In genomic region chr17:69269174-69269998, GRCh38 we compare ENCODE assay signal across 15 cellular contexts. TPM values are rescaled to one million over a fixed set of nuclear protein-coding genes. Genes with fewer than 3 reads are reported as not detected.
DNase-seq lines count a peak whose midpoint lies in the region; ATAC-seq and TF ChIP-seq lines count a peak whose summit lies in the region.
"Had no signal": no experiment of that assay in that cellular context is flagged by ENCODE, and none has a peak within 500 bp of the region (broad histone marks: within the 10 kb centered on the region; RNA-seq: fewer than 3 reads in every experiment).

No MANE protein-coding gene starts in this region.

- DNase-seq in COLO829 (ENCODE audit: low spot score) (peak; percentile 23), NCI-H460 (ENCODE audit: extremely low read depth, low read depth) (peak; percentile 41), choroid plexus epithelial cell (ENCODE audit: low read depth) (peak; percentile 86), lung microvascular endothelial cell (ENCODE audit: low read depth in 2 of 2) (peak; percentile 57 to 79), T-cell (no peak), NCI-H187 treated with DMSO at 0.1 percent for 48 hours (lab: John Stamatoyannopoulos, UW) (no peak), cortex of kidney (lab: John Stamatoyannopoulos, UW) (no peak)
- DNase-seq: CD4-positive, CD25-positive, alpha-beta regulatory T cell; effector memory CD8-positive, alpha-beta T cell; immature natural killer cell; MM.1S; NCI-H524; stimulated activated CD4-positive, alpha-beta T cell treated with anti-CD3 and anti-CD28 coated beads, Interleukin-2, amount 100 ng/mL, for 48 hours had no signal

- POLR2A ChIA-PET in T-cell (lab: Charles Lee) = no interaction called here

- no peak for TF ChIP-seq CTCF in choroid plexus epithelial cell (conservative IDR thresholded peaks at IDR 0.05; ENCODE audit: low read depth, low read length)

- no peaks in the 10 kb centered on the region for H3K4me1 Mint-ChIP-seq in T-cell
- H3K4me1 Mint-ChIP-seq: CD4-positive, CD25-positive, alpha-beta regulatory T cell; immature natural killer cell had no signal

- H3K27me3 Mint-ChIP-seq in T-cell = no peaks in the 10 kb centered on the region
- H3K27me3 Mint-ChIP-seq: CD4-positive, CD25-positive, alpha-beta regulatory T cell; effector memory CD8-positive, alpha-beta T cell had no signal

- H3K9me3 Mint-ChIP-seq in T-cell = no peaks in the 10 kb centered on the region
- H3K9me3 Mint-ChIP-seq: activated naive CD4-positive, alpha-beta T cell treated with anti-CD3 and anti-CD28 coated beads, Interleukin-2, amount 50 U/mL, for 72 hours; CD4-positive, CD25-positive, alpha-beta regulatory T cell; effector memory CD8-positive, alpha-beta T cell; immature natural killer cell had no signal

- peaks cover 31% of the 10 kb centered on the region for H3K36me3 Mint-ChIP-seq in T-cell

- no peak overlapping the region for H3K4me3 Mint-ChIP-seq in T-cell
- H3K4me3 Mint-ChIP-seq: CD4-positive, CD25-positive, alpha-beta regulatory T cell; effector memory CD8-positive, alpha-beta T cell; immature natural killer cell had no signal

- H3K4me3 ChIP-seq in choroid plexus epithelial cell (ENCODE audit: low read depth, low read length) = no peak overlapping the region

- no peak overlapping the region for H3K27ac Mint-ChIP-seq in T-cell
- H3K27ac Mint-ChIP-seq: activated naive CD4-positive, alpha-beta T cell treated with anti-CD3 and anti-CD28 coated beads, Interleukin-2, amount 50 U/mL, for 72 hours; CD4-positive, CD25-positive, alpha-beta regulatory T cell; effector memory CD8-positive, alpha-beta T cell; immature natural killer cell had no signal

- no peak for ATAC-seq in T-cell (replicated peaks in 1 of 4)
- ATAC-seq in HG03439 (IDR thresholded peaks at IDR 0.05; ENCODE audit: unreplicated experiment) = no peak
- ATAC-seq: activated naive CD4-positive, alpha-beta T cell treated with anti-CD3 and anti-CD28 coated beads, Interleukin-2, amount 50 U/mL, for 72 hours; effector memory CD8-positive, alpha-beta T cell had no signal

- CTCF ChIA-PET in T-cell (lab: Charles Lee) = no interaction called here

RNA-seq across cellular contexts. Expression of gene ABCA10, which starts 40.8 kb away (rescaled TPM):
- total RNA-seq in NCI-H460 (2014; rRNA removed; shearing (Covaris generic)) = 6.9 and 7.2 TPM in 2 replicates
- polyA plus RNA-seq in NCI-H460 (2014; cell fraction: nucleus; rRNA removed) = 2.2 and 5.2 TPM in 2 replicates
- 0.22 and 0.60 TPM in 2 replicates for total RNA-seq in lung microvascular endothelial cell
- 1 to 10 TPM; 1.4 to 3.5 (median 1.6) TPM for total RNA-seq in T-cell

RNA-seq across cellular contexts. Expression of gene ABCA5, which starts 57.5 kb away (rescaled TPM):
- 6.2 and 12.4 TPM in 2 replicates for total RNA-seq in NCI-H460 (2014; rRNA removed; shearing (Covaris generic))
- 27.9 and 37.6 TPM in 2 replicates for polyA plus RNA-seq in NCI-H460 (2014; cell fraction: nucleus; rRNA removed)
- total RNA-seq in lung microvascular endothelial cell (11.8 and 17.1 TPM in 2 replicates), T-cell (10 to 100 TPM; 31.9 to 45.2 (median 42.7) TPM)

Comparison
In these comparisons a context has a peak if more than half of its experiments do, and no peak if none do; other contexts are left out.
1. DNase-seq: peak in COLO829 (single experiment), NCI-H460 (single experiment), choroid plexus epithelial cell (single experiment) and lung microvascular endothelial cell (2 of 2); none in T-cell (0 of 34), NCI-H187 treated with DMSO at 0.1 percent for 48 hours (single experiment) and cortex of kidney (single experiment).